Comparison of ENCODE assay signal across 8 cellular contexts in the genomic region with DNA sequence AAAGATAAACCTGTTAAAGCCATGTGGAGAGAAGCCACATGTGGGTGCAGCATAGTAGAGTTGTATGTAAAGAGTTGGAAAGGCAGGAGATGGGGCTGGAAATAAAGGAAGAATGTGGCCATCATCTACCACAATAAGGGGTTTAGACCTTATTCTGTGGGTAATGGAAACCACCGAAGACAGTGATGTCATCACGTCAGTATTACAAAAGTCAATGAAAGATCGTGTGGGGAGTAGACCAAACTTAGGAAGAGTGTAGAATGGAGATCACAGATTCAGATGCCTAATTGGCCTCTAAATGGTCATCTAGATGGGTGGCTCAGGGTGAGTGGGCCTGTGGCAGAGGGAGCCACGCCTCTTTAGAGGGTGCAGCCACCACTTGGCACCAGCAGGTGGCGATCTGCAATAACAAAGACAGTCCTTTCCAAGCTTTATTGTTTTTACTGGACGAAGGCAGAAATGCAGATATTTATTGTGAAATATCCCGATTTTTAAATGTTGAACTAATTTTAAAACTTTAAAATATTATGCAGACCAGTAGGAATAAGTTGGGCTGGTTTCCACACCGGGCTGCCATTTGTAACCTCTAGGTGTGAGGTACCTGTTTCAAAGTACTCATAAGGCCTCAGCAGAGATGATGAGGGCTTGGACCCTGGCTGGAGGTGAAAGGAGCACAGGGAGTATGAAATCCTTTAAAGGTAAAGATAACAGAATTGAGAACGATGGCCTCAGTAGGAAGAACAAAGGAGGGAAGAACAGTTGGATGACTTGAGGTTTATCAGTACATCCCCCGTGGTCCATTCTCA.
DNase-seq lines count a peak whose midpoint lies in the region; ATAC-seq and TF ChIP-seq lines count a peak whose summit lies in the region.

No MANE protein-coding gene starts in this region.

- H3K27ac ChIP-seq in sigmoid colon: peak overlapping the region in 2 of 4 donors; percentile 6 to 38

- TF ChIP-seq POLR2A in sigmoid colon (IDR thresholded peaks at IDR 0.05): no peak

- no peaks in the 10 kb centered on the region for H3K27me3 ChIP-seq in sigmoid colon

- peak; percentile 75 for ATAC-seq in Right ventricle myocardium superior (ENCODE audit: poor library complexity)

- DNase-seq in activated naive CD4-positive, alpha-beta T cell treated with Interleukin-2 at 50 U/mL for 16 hours: peak; percentile 28
- no peak for DNase-seq in activated naive CD4-positive, alpha-beta T cell treated with anti-CD3 and anti-CD28 coated beads, Interleukin-2, amount 50 U/mL, for 16 hours
- DNase-seq in HFF-Myc (ENCODE audit: extremely low read depth, low read depth) (no peak), NCI-H1105 (lab: John Stamatoyannopoulos, UW) (peak; percentile 46), Right ventricle myocardium superior (peak; percentile 57), sigmoid colon (no peak), kidney glomerular epithelial cell (lab: John Stamatoyannopoulos, UW) (no peak)
- peak; percentile 23 for DNase-seq in activated T-cell treated with anti-CD3 and anti-CD28 coated beads, Interleukin-2, amount 50 U/mL, for 1 hour

- H3K36me3 ChIP-seq in sigmoid colon: peaks cover 0 to 60% (median 12%) of the 10 kb centered on the region in 4 donors

- 60 to 62% methylated on average over 10 of the region's 10 CpGs for WGBS in sigmoid colon, 2 donors

- H3K4me1 ChIP-seq in sigmoid colon: peaks cover 0 to 47% (median 28%) of the 10 kb centered on the region in 4 donors

- peak; percentile 85 for TF ChIP-seq CTCF in HFF-Myc (IDR thresholded peaks at IDR 0.05; ENCODE audit: low read depth, low read length, missing control alignments)
- TF ChIP-seq CTCF in sigmoid colon (IDR thresholded peaks at IDR 0.05): peak in 3 of 4 experiments; percentile 49 to 78 (median 75)

- H3K4me3 ChIP-seq in HFF-Myc (replicated peaks; ENCODE audit: low read depth, low read length) (no peak overlapping the region), sigmoid colon (no peak overlapping the region)

- intact Hi-C loops in Right ventricle myocardium superior (cut with DNase I) (loop anchor here (5.0 kb wide), 1 partner anchor 189 kb away; no protein-coding TSS in a partner anchor), sigmoid colon (cut with DNase I) (no loop called here)

- no peaks in the 10 kb centered on the region for H3K9me3 ChIP-seq in sigmoid colon

- no peak for TF ChIP-seq EP300 in sigmoid colon (IDR thresholded peaks at IDR 0.05)

Comparison
In these comparisons a context has a peak if more than half of its experiments do, and no peak if none do; other contexts are left out.
1. DNase-seq: peak in activated naive CD4-positive, alpha-beta T cell treated with Interleukin-2 at 50 U/mL for 16 hours (single experiment), NCI-H1105 (single experiment), activated T-cell treated with anti-CD3 and anti-CD28 coated beads, Interleukin-2, amount 50 U/mL, for 1 hour (single experiment) and Right ventricle myocardium superior (single experiment); none in activated naive CD4-positive, alpha-beta T cell treated with anti-CD3 and anti-CD28 coated beads, Interleukin-2, amount 50 U/mL, for 16 hours (single experiment), HFF-Myc (single experiment), sigmoid colon (single experiment) and kidney glomerular epithelial cell (single experiment).